In genomic region chr1:173332026-173332425, GRCh38 we compare ENCODE assay signal across 14 cellular contexts.
DNase-seq lines count a peak whose midpoint lies in the region; ATAC-seq and TF ChIP-seq lines count a peak whose summit lies in the region.
"Had no signal": no experiment of that assay in that cellular context is flagged by ENCODE, and none has a peak within 500 bp of the region (broad histone marks: within the 10 kb centered on the region; RNA-seq: fewer than 3 reads in every experiment).

No MANE protein-coding gene starts in this region.

- H2AFZ ChIP-seq in SU-DHL-6 (ENCODE audit: low read depth, low read length, severe bottlenecking): peak overlapping the region; percentile 5

- H4K20me1 ChIP-seq in SU-DHL-6 (ENCODE audit: low read depth, low read length): no peaks in the 10 kb centered on the region

- peaks cover 0 to 24% (median 5%) of the 10 kb centered on the region in 3 donors for H3K4me1 ChIP-seq in gastroesophageal sphincter
- H3K4me1 ChIP-seq: right lobe of liver had no signal

- no peaks in the 10 kb centered on the region for H3K9me2 ChIP-seq in SU-DHL-6 (replicated peaks; ENCODE audit: insufficient read depth, low read length)

- H3K4me3 Mint-ChIP-seq in stimulated activated memory B cell treated with anti-CD40 and anti-IgM and Interleukin-4, amounts not matched to agents 10 μg/mL and 1 μg/mL and 100 μg/mL, for 72 hours: no peak overlapping the region
- no peak overlapping the region for H3K4me3 Mint-ChIP-seq in osteocyte (ENCODE audit: unreplicated experiment)

- H3K27ac Mint-ChIP-seq in stimulated activated memory B cell treated with anti-CD40 and anti-IgM and Interleukin-4, amounts not matched to agents 10 μg/mL and 1 μg/mL and 100 μg/mL, for 72 hours: peak overlapping the region; percentile 94
- no peak overlapping the region for H3K27ac Mint-ChIP-seq in osteocyte (ENCODE audit: unreplicated experiment)

- TF ChIP-seq CTCF in SU-DHL-6 (IDR thresholded peaks at IDR 0.05; ENCODE audit: insufficient read depth, low read length, poor library complexity, severe bottlenecking): no peak
- TF ChIP-seq CTCF in gastroesophageal sphincter (IDR thresholded peaks at IDR 0.05): no peak
- no peak for TF ChIP-seq CTCF in osteocyte (IDR thresholded peaks at IDR 0.05)

- DNase-seq in SIG-M5 treated with dmso at 0.1 percent for 504 hours (lab: John Stamatoyannopoulos, UW; ENCODE audit: unreplicated experiment): peak; percentile 18
- DNase-seq in SIG-M5 (lab: John Stamatoyannopoulos, UW): no peak
- DNase-seq in NCI-H82 treated with DMSO at 0.1 percent for 48 hours (lab: John Stamatoyannopoulos, UW; ENCODE audit: unreplicated experiment): no peak
- no peak for DNase-seq in osteocyte (ENCODE audit: extremely low spot score, unreplicated experiment)
- no peak for DNase-seq in kidney glomerular epithelial cell (lab: John Stamatoyannopoulos, UW)
- DNase-seq: activated CD4-positive, alpha-beta T cell treated with anti-CD3 and anti-CD28 coated beads, Interleukin-2, amount 50 U/mL, for 48 hours; NCI-H2171; right lobe of liver had no signal

- H3K27me3 Mint-ChIP-seq in stimulated activated memory B cell treated with anti-CD40 and anti-IgM and Interleukin-4, amounts not matched to agents 10 μg/mL and 1 μg/mL and 100 μg/mL, for 72 hours: no peaks in the 10 kb centered on the region
- no peaks in the 10 kb centered on the region for H3K27me3 Mint-ChIP-seq in osteocyte (ENCODE audit: unreplicated experiment)

- peak; percentile 71 for ATAC-seq in gastroesophageal sphincter
- ATAC-seq in stimulated activated memory B cell treated with anti-CD40 and anti-IgM and Interleukin-4, amounts not matched to agents 10 μg/mL and 1 μg/mL and 100 μg/mL, for 72 hours: no peak

- no peak overlapping the region for H3K4me3 ChIP-seq in SU-DHL-6 (ENCODE audit: insufficient read depth, low read length, poor library complexity, severe bottlenecking)
- H3K4me3 ChIP-seq in gastroesophageal sphincter: no peak overlapping the region
- H3K4me3 ChIP-seq: right lobe of liver, SJSA1 had no signal

- peaks cover 16% of the 10 kb centered on the region; the same call in 1 of the 2 replicates for H3F3A ChIP-seq in SU-DHL-6 (ENCODE audit: insufficient read depth)

- H3K9me3 ChIP-seq in SU-DHL-6 (ENCODE audit: insufficient read depth, low read length): no peaks in the 10 kb centered on the region
- no peaks in the 10 kb centered on the region for H3K9me3 ChIP-seq in gastroesophageal sphincter
- H3K9me3 ChIP-seq: right lobe of liver, SJSA1 had no signal

- H3K27ac ChIP-seq in SU-DHL-6 (ENCODE audit: low read depth, low read length) (no peak overlapping the region), gastroesophageal sphincter (peak overlapping the region in 2 of 4 donors; percentile 22 to 56)
- H3K27ac ChIP-seq: 22Rv1, right lobe of liver, SJSA1 had no signal

- no peak for TF ChIP-seq EP300 in gastroesophageal sphincter (IDR thresholded peaks at IDR 0.05)

- H3K4me2 ChIP-seq in SU-DHL-6 (ENCODE audit: low read depth, low read length, poor library complexity, severe bottlenecking): no peak overlapping the region

- no peak overlapping the region for H3K9ac ChIP-seq in SU-DHL-6 (ENCODE audit: low read length)

- no peaks in the 10 kb centered on the region for H3K36me3 Mint-ChIP-seq in stimulated activated memory B cell treated with anti-CD40 and anti-IgM and Interleukin-4, amounts not matched to agents 10 μg/mL and 1 μg/mL and 100 μg/mL, for 72 hours
- H3K36me3 Mint-ChIP-seq in osteocyte (ENCODE audit: unreplicated experiment): no peaks in the 10 kb centered on the region
- H3K36me3 Mint-ChIP-seq: activated naive CD4-positive, alpha-beta T cell treated with anti-CD3 and anti-CD28 coated beads, Interleukin-2, amount 50 U/mL, for 72 hours had no signal

- H3K27me3 ChIP-seq in SU-DHL-6 (ENCODE audit: low read length) (no peaks in the 10 kb centered on the region), gastroesophageal sphincter (no peaks in the 10 kb centered on the region)
- H3K27me3 ChIP-seq: right lobe of liver, SJSA1 had no signal

- WGBS in gastroesophageal sphincter (ENCODE audit: low coverage in 1 of 2), 2 donors: 57% methylated on average over 1 of the region's 2 CpGs; no CpG with 5 or more reads in 1 of the 2 donors

- H3K9me3 Mint-ChIP-seq in stimulated activated memory B cell treated with anti-CD40 and anti-IgM and Interleukin-4, amounts not matched to agents 10 μg/mL and 1 μg/mL and 100 μg/mL, for 72 hours: no peaks in the 10 kb centered on the region
- H3K9me3 Mint-ChIP-seq in osteocyte (ENCODE audit: unreplicated experiment): no peaks in the 10 kb centered on the region
- H3K9me3 Mint-ChIP-seq: activated naive CD4-positive, alpha-beta T cell treated with anti-CD3 and anti-CD28 coated beads, Interleukin-2, amount 50 U/mL, for 72 hours had no signal

- H3K36me3 ChIP-seq in SU-DHL-6 (ENCODE audit: low read length): no peaks in the 10 kb centered on the region
- no peaks in the 10 kb centered on the region for H3K36me3 ChIP-seq in gastroesophageal sphincter
- H3K36me3 ChIP-seq: right lobe of liver, SJSA1 had no signal

- no peaks in the 10 kb centered on the region for H3K79me2 ChIP-seq in SU-DHL-6 (ENCODE audit: insufficient read depth, low read length)

- H3K4me1 Mint-ChIP-seq in stimulated activated memory B cell treated with anti-CD40 and anti-IgM and Interleukin-4, amounts not matched to agents 10 μg/mL and 1 μg/mL and 100 μg/mL, for 72 hours: peaks cover 41% of the 10 kb centered on the region
- H3K4me1 Mint-ChIP-seq in osteocyte (ENCODE audit: unreplicated experiment): peaks cover 13% of the 10 kb centered on the region

- TF ChIP-seq POLR2A in gastroesophageal sphincter (IDR thresholded peaks at IDR 0.05): no peak
